Comparison of ENCODE assay signal across 8 cellular contexts in the genomic region with DNA sequence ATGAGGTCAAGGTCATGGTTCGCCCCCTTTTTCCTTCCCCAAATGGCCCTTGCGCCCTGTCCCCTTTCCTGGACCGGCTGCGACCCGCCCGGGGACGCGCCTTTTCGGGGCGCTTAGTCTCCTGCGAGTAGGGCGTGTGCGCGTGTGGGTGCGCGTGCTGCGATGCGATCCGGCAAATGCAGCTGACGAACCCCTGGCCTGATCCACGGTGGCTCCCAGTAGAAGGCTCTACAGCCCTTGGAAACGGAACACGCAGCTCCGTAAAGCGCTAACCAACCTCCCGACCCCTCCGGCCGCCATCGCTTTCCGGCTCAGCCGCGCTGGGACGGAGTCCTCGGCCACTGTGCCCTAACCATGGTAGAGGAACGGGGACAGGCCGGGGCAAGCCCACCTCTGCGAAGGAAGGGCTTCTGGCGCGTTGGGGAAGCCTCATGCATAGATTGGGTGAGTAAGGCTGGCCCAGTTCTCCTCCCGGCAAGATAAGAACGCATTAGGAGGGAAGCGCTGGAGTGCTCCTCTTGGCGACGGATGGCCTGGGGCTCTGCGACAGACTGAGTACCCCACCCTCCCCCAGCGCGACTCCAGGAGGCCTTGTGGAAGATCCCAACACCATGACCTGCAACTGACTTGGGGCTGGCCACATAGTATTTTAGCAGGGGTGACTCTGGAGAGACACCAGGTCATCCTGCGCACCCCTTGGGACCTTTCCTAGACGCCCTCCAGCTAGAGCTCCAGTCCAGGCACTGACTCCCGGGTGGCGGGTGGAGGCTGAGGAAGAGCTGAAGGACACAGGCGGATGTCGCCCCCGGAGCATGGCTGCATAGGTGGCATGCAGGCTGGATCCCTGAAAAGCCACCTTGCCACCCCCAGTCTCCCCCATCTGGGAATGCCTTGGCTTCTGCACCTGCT. TPM values are rescaled to one million over a fixed set of nuclear protein-coding genes. Genes with fewer than 3 reads are reported as not detected.
A peak's percentile ranks its signal among the peaks of the same experiment; 100 is the strongest.
DNase-seq lines count a peak whose midpoint lies in the region; ATAC-seq and TF ChIP-seq lines count a peak whose summit lies in the region.

No MANE protein-coding gene starts in this region.

- in situ Hi-C loops in astrocyte of the cerebellum (cut with HindIII; ENCODE audit: low sequenced_read_pairs) = no loop called here

- peaks cover 8 to 28% of the 10 kb centered on the region in 2 donors for H3K4me1 ChIP-seq in left lung
- peaks cover 0 to 26% (median 25%) of the 10 kb centered on the region in 4 donors for H3K4me1 ChIP-seq in tibial artery

- no peaks in the 10 kb centered on the region for H3K36me3 Mint-ChIP-seq in activated CD4-positive, alpha-beta T cell treated with anti-CD3 and anti-CD28 coated beads for 36 hours (ENCODE audit: low read depth)

- no peaks in the 10 kb centered on the region for H3K9me3 ChIP-seq in left lung
- H3K9me3 ChIP-seq in tibial artery = no peaks in the 10 kb centered on the region

- H3K27me3 ChIP-seq in left lung = peaks cover 19 to 100% of the 10 kb centered on the region in 2 donors
- H3K27me3 ChIP-seq in tibial artery = peaks cover 0 to 73% of the 10 kb centered on the region in 2 donors

- POLR2A ChIA-PET in activated CD4-positive, alpha-beta T cell treated with anti-CD3 and anti-CD28 coated beads for 36 hours (lab: Charles Lee) = interaction anchor here (0.6 kb wide), 1 partner anchor 330 kb away, joined by 3 read pairs; no protein-coding TSS in a partner anchor

- no peaks in the 10 kb centered on the region for H3K36me3 ChIP-seq in left lung
- H3K36me3 ChIP-seq in tibial artery = no peaks in the 10 kb centered on the region

- H3K27ac ChIP-seq in left lung = no peak overlapping the region
- no peak overlapping the region for H3K27ac ChIP-seq in tibial artery

- peaks cover 7% of the 10 kb centered on the region for H3K4me1 Mint-ChIP-seq in activated CD4-positive, alpha-beta T cell treated with anti-CD3 and anti-CD28 coated beads for 36 hours

- peaks cover 48% of the 10 kb centered on the region for H3K27me3 Mint-ChIP-seq in activated CD4-positive, alpha-beta T cell treated with anti-CD3 and anti-CD28 coated beads for 36 hours

- CTCF ChIA-PET in activated CD4-positive, alpha-beta T cell treated with anti-CD3 and anti-CD28 coated beads for 36 hours (lab: Charles Lee) = interaction anchor here (0.6 kb wide), 1 partner anchor 471 kb away, joined by 3 read pairs; no protein-coding TSS in a partner anchor

- ATAC-seq in activated CD4-positive, alpha-beta T cell treated with anti-CD3 and anti-CD28 coated beads for 36 hours = no peak
- ATAC-seq in left lung (peak; percentile 38), HG03342 (IDR thresholded peaks at IDR 0.05; ENCODE audit: unreplicated experiment) (no peak), GM21619 (IDR thresholded peaks at IDR 0.05; ENCODE audit: unreplicated experiment) (no peak)

- H3K4me3 Mint-ChIP-seq in activated CD4-positive, alpha-beta T cell treated with anti-CD3 and anti-CD28 coated beads for 36 hours = peak overlapping the region; percentile 77

- H3K4me3 ChIP-seq in astrocyte of the cerebellum (ENCODE audit: low read depth, low read length) (peak overlapping the region; percentile 46), left lung (peak overlapping the region; percentile 73 to 79), tibial artery (peak overlapping the region; percentile 55 to 72)

- peak; percentile 24 for DNase-seq in activated CD4-positive, alpha-beta T cell treated with anti-CD3 and anti-CD28 coated beads for 36 hours
- no peak for DNase-seq in activated CD4-positive, alpha-beta T cell treated with anti-CD3 and anti-CD28 coated beads for 1 hour
- DNase-seq in astrocyte of the cerebellum (ENCODE audit: low read depth) = no peak
- peak in 1 of 2 donors; percentile 77 for DNase-seq in left lung
- no peak for DNase-seq in tibial artery
- DNase-seq in SW 1271 (lab: John Stamatoyannopoulos, UW) = no peak

- no peak overlapping the region for H3K27ac Mint-ChIP-seq in activated CD4-positive, alpha-beta T cell treated with anti-CD3 and anti-CD28 coated beads for 36 hours

- no peaks in the 10 kb centered on the region for H3K9me3 Mint-ChIP-seq in activated CD4-positive, alpha-beta T cell treated with anti-CD3 and anti-CD28 coated beads for 36 hours (ENCODE audit: low read depth)

- intact Hi-C loops in activated CD4-positive, alpha-beta T cell treated with anti-CD3 and anti-CD28 coated beads for 36 hours (cut with DNase I, micrococcal nuclease) = loop anchor here in 1 of 2 experiments (2.0 kb wide), 1 partner anchor 231 kb away; the partner anchor contains the start of gene ATRN
- intact Hi-C loops in left lung (cut with DNase I) (no loop called here), tibial artery (cut with DNase I; ENCODE audit: low total_unique reads) (no loop called here)

- TF ChIP-seq CTCF in astrocyte of the cerebellum (IDR thresholded peaks at IDR 0.05; ENCODE audit: low read depth, low read length, missing control alignments) (no peak), left lung (IDR thresholded peaks at IDR 0.05) (no peak), tibial artery (IDR thresholded peaks at IDR 0.05) (no peak)

RNA-seq across cellular contexts. Expression of gene SLC4A11, which starts 1.1 kb away (rescaled TPM):
- total RNA-seq in activated CD4-positive, alpha-beta T cell treated with anti-CD3 and anti-CD28 coated beads for 36 hours = under 1 TPM; 0.60 to 0.66 TPM
- total RNA-seq in left lung = 1 to 10 TPM; 3.5 to 4.8 TPM

RNA-seq across cellular contexts. Expression of gene ITPA, which starts 30.8 kb away (rescaled TPM):
- total RNA-seq in activated CD4-positive, alpha-beta T cell treated with anti-CD3 and anti-CD28 coated beads for 36 hours = 10 to 100 TPM; 32.7 to 67.5 TPM
- 10 to 100 TPM; 45.7 to 48.0 TPM for total RNA-seq in left lung

RNA-seq across cellular contexts. Expression of gene DDRGK1, which starts 35.6 kb away (rescaled TPM):
- 10 to 100 TPM; 49.3 to 52.2 TPM for total RNA-seq in activated CD4-positive, alpha-beta T cell treated with anti-CD3 and anti-CD28 coated beads for 36 hours
- total RNA-seq in left lung = 100 to 1,000 TPM in 1 of 2 donors, 10 to 100 TPM in 1; 83.9 to 107 TPM
